Comparison of ENCODE assay signal across 19 cellular contexts in genomic region chr3:16502347-16502908, GRCh38.
"Had no signal": no experiment of that assay in that cellular context is flagged by ENCODE, and none has a peak within 500 bp of the region (broad histone marks: within the 10 kb centered on the region; RNA-seq: fewer than 3 reads in every experiment).

No MANE protein-coding gene starts in this region.

- H3K36me3 ChIP-seq: sigmoid colon had no signal

- ATAC-seq: activated CD4-positive, alpha-beta T cell treated with anti-CD3 and anti-CD28 coated beads for 36 hours; foreskin keratinocyte; left colon had no signal

- H3K4me2 ChIP-seq: hepatocyte had no signal

- H3K4me1 ChIP-seq: foreskin keratinocyte, sigmoid colon had no signal

- H3K9me3 Mint-ChIP-seq: activated T-helper 1 cell treated with anti-CD3 and anti-CD28 coated beads, Interleukin-12 subunit alpha, Interleukin-12 subunit beta, Interleukin-2, Interleukin-4 antibody, amounts not matched to agents 30 ng/mL and 10 ng/mL and 1 ng/mL, durations not matched to agents 14 hours and 24 hours and 36 hours; nephron; T-helper 2 cell treated with Interferon-gamma antibody and Interleukin-4, amounts not matched to agents 5 μg/mL and 100 μg/mL, for 36 hours had no signal

- H2AFZ ChIP-seq: hepatocyte had no signal

- H3K4me3 ChIP-seq: hepatocyte, lung, sigmoid colon, tibial artery had no signal

- H3K27ac ChIP-seq: epithelial cell of prostate, foreskin keratinocyte, hepatocyte, sigmoid colon, tibial artery had no signal

- H3K9me3 ChIP-seq: sigmoid colon, tibial artery had no signal

- H3K27me3 Mint-ChIP-seq: activated CD4-positive, alpha-beta T cell treated with anti-CD3 and anti-CD28 coated beads for 36 hours; activated naive CD8-positive, alpha-beta T cell had no signal

- FAIRE-seq: islet of Langerhans, TTC549 had no signal

- H3K4me3 Mint-ChIP-seq: activated CD4-positive, alpha-beta T cell treated with anti-CD3 and anti-CD28 coated beads for 36 hours; activated naive CD8-positive, alpha-beta T cell; activated T-helper 1 cell treated with anti-CD3 and anti-CD28 coated beads, Interleukin-12 subunit alpha, Interleukin-12 subunit beta, Interleukin-2, Interleukin-4 antibody, amounts not matched to agents 30 ng/mL and 10 ng/mL and 1 ng/mL, durations not matched to agents 14 hours and 24 hours and 36 hours; nephron; T-helper 2 cell treated with Interferon-gamma antibody and Interleukin-4, amounts not matched to agents 5 μg/mL and 100 μg/mL, for 36 hours had no signal

- DNase-seq: activated CD4-positive, alpha-beta T cell treated with anti-CD3 and anti-CD28 coated beads for 36 hours; activated CD4-positive, alpha-beta T cell treated with anti-CD3 and anti-CD28 coated beads, Interleukin-2, amount 50 U/mL, for 48 hours; amniotic stem cell; foreskin keratinocyte; left colon; nucleus accumbens; sigmoid colon; stimulated activated CD4-positive, alpha-beta T cell treated with anti-CD3 and anti-CD28 coated beads, Interleukin-4, amount 100 ng/mL, for 4 hours; stimulated activated naive CD4-positive, alpha-beta T cell treated with Interleukin-2 at 50 U/mL for 16 hours; tibial artery had no signal

- H3K27ac Mint-ChIP-seq: activated CD4-positive, alpha-beta T cell treated with anti-CD3 and anti-CD28 coated beads for 36 hours; activated naive CD8-positive, alpha-beta T cell; activated T-helper 1 cell treated with anti-CD3 and anti-CD28 coated beads, Interleukin-12 subunit alpha, Interleukin-12 subunit beta, Interleukin-2, Interleukin-4 antibody, amounts not matched to agents 30 ng/mL and 10 ng/mL and 1 ng/mL, durations not matched to agents 14 hours and 24 hours and 36 hours; nephron; T-helper 2 cell treated with Interferon-gamma antibody and Interleukin-4, amounts not matched to agents 5 μg/mL and 100 μg/mL, for 36 hours had no signal
